8 cellular contexts compared by ENCODE assay signal in the genomic region with DNA sequence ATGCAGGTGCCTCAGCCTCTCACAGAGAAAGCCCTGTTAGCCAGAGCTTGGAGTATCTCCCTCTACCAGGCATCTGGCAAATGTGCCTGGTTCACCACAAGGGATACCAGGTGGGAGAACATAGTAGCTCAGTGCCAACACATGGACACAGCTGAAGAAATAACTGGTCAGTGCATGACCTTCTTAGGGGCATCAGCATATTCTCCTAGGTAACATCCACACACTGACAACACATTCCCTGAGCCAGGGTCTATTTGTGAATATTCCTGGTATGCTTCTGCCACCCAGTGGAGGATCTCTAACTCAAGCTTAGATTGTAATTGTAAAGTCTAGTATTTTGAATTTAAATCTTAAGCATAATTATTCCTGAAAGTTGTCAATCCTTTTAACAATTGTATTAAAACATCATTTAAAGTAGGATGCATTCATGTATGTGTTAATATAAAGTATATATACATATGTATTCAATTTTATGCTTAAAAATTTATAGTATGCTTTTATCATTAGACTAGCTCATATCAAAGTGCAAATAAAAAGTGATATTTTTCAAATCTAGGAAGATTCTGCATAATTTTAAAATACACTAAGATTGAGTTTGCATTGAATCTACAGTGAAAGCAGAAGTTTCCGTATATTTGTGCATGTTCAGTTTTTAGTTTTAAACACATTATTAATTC. TPM values are rescaled to one million over a fixed set of nuclear protein-coding genes. Genes with fewer than 3 reads are reported as not detected.
A peak's percentile ranks its signal among the peaks of the same experiment; 100 is the strongest.
DNase-seq lines count a peak whose midpoint lies in the region; ATAC-seq and TF ChIP-seq lines count a peak whose summit lies in the region.

No MANE protein-coding gene starts in this region.

- peaks cover 10% of the 10 kb centered on the region for H3K4me1 Mint-ChIP-seq in brain

- TF ChIP-seq EP300 in upper lobe of left lung (IDR thresholded peaks at IDR 0.05), result no peak

- H3K27ac ChIP-seq in upper lobe of left lung, result no peak overlapping the region

- no peak overlapping the region for H3K4me3 ChIP-seq in upper lobe of left lung

- H3K9me3 ChIP-seq in upper lobe of left lung, result no peaks in the 10 kb centered on the region

- no peak for TF ChIP-seq POLR2A in upper lobe of left lung (IDR thresholded peaks at IDR 0.05)

- no peaks in the 10 kb centered on the region for H3K4me1 ChIP-seq in upper lobe of left lung

- ATAC-seq in HG02870 (IDR thresholded peaks at IDR 0.05; ENCODE audit: unreplicated experiment) (peak; percentile 47), upper lobe of left lung (ENCODE audit: low FRiP score in 2 of 2) (peak; percentile 51 to 78)
- ATAC-seq in activated naive CD4-positive, alpha-beta T cell treated with anti-CD3 and anti-CD28 coated beads, Interleukin-2, amount 50 U/mL, for 72 hours, result no peak

- peaks cover 0 to 8% (median 0%) of the 10 kb centered on the region in 5 experiments for H3K9me3 Mint-ChIP-seq in brain
- H3K9me3 Mint-ChIP-seq in activated naive CD4-positive, alpha-beta T cell treated with anti-CD3 and anti-CD28 coated beads, Interleukin-2, amount 50 U/mL, for 72 hours, result no peaks in the 10 kb centered on the region

- H3K36me3 ChIP-seq in upper lobe of left lung, result no peaks in the 10 kb centered on the region

- H3K4me3 Mint-ChIP-seq in brain, result no peak overlapping the region

- H3K27me3 ChIP-seq in upper lobe of left lung, result no peaks in the 10 kb centered on the region

- H3K27ac Mint-ChIP-seq in brain, result peak overlapping the region in 3 of 5 experiments; percentile 52 to 94 (median 86)
- H3K27ac Mint-ChIP-seq in activated naive CD4-positive, alpha-beta T cell treated with anti-CD3 and anti-CD28 coated beads, Interleukin-2, amount 50 U/mL, for 72 hours, result no peak overlapping the region

- H3K36me3 Mint-ChIP-seq in brain, result no peaks in the 10 kb centered on the region
- no peaks in the 10 kb centered on the region for H3K36me3 Mint-ChIP-seq in activated naive CD4-positive, alpha-beta T cell treated with anti-CD3 and anti-CD28 coated beads, Interleukin-2, amount 50 U/mL, for 72 hours

- 60 to 94% methylated on average over 1 of the region's 1 CpG for WGBS in upper lobe of left lung, 2 donors

- DNase-seq in D341Med (ENCODE audit: low spot score) (peak; percentile 64), NCI-H526 (lab: John Stamatoyannopoulos, UW) (peak; percentile 53 to 74), islet precursor cell (peak; percentile 65), upper lobe of left lung (no peak), NCI-H1436 treated with DMSO at 0.1 percent for 48 hours (lab: John Stamatoyannopoulos, UW) (no peak)
- no peak for DNase-seq in activated naive CD4-positive, alpha-beta T cell treated with anti-CD3 and anti-CD28 coated beads, Interleukin-2, amount 50 U/mL, for 72 hours (ENCODE audit: low spot score in 2 of 2)

- peak; percentile 95 to 96 for TF ChIP-seq CTCF in brain (conservative IDR thresholded peaks at IDR 0.05)
- TF ChIP-seq CTCF in upper lobe of left lung (IDR thresholded peaks at IDR 0.05), result peak in 4 of 6 experiments; percentile 25 to 64 (median 60)

- no peaks in the 10 kb centered on the region for H3K27me3 Mint-ChIP-seq in brain

RNA-seq across cellular contexts. Expression of a gene that starts 45.3 kb away (rescaled TPM):
- polyA plus RNA-seq in brain (ENCODE audit: insufficient read depth, low read depth, low replicate concordance), result 1.0 TPM
- total RNA-seq in upper lobe of left lung, result 10 to 100 TPM in 3 of 6 donors, 1 to 10 TPM in 3; 3.2 to 35.6 (median 9.2) TPM
- total RNA-seq in activated naive CD4-positive, alpha-beta T cell treated with anti-CD3 and anti-CD28 coated beads, Interleukin-2, amount 50 U/mL, for 72 hours, result not detected

Comparison
In these comparisons a context has a peak if more than half of its experiments do, and no peak if none do; other contexts are left out.
1. DNase-seq: peak in D341Med (single experiment), NCI-H526 (2 of 2) and islet precursor cell (single experiment); none in upper lobe of left lung (0 of 2), NCI-H1436 treated with DMSO at 0.1 percent for 48 hours (single experiment) and activated naive CD4-positive, alpha-beta T cell treated with anti-CD3 and anti-CD28 coated beads, Interleukin-2, amount 50 U/mL, for 72 hours (0 of 2).
2. ATAC-seq: peak in HG02870 (single experiment) and upper lobe of left lung (2 of 2); none in activated naive CD4-positive, alpha-beta T cell treated with anti-CD3 and anti-CD28 coated beads, Interleukin-2, amount 50 U/mL, for 72 hours (0 of 2).
3. H3K27ac Mint-ChIP-seq: peak in brain (3 of 5); none in activated naive CD4-positive, alpha-beta T cell treated with anti-CD3 and anti-CD28 coated beads, Interleukin-2, amount 50 U/mL, for 72 hours (0 of 2).
4. RNA of a gene that starts 45.3 kb away (total RNA-seq): 3.2 to 35.6 TPM in upper lobe of left lung; not detected in activated naive CD4-positive, alpha-beta T cell treated with anti-CD3 and anti-CD28 coated beads, Interleukin-2, amount 50 U/mL, for 72 hours; every median in the first group is over 4 times any median in the second.